Comparison of ENCODE assay signal across 9 cellular contexts in the genomic region with DNA sequence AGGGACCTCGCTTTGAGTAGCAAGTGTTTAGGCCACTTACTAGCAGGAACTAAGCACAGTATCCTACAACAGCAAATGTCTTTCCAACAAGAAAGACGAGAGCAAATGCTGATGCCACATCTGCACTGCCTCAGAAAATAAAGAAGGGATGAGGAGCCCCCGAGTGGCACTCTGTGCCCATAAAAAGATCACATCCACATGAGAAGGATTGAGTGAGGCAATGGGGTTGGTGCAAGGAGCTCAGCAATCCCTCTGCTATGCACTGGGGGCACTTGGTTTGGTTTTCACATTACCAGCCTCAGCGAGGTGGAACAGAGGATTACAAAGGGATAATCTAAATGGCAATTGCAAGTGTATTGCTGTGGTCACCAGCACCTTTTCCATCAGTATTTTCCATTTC.
A peak's percentile ranks its signal among the peaks of the same experiment; 100 is the strongest.
DNase-seq lines count a peak whose midpoint lies in the region; ATAC-seq and TF ChIP-seq lines count a peak whose summit lies in the region.
"Had no signal": no experiment of that assay in that cellular context is flagged by ENCODE, and none has a peak within 500 bp of the region (broad histone marks: within the 10 kb centered on the region; RNA-seq: fewer than 3 reads in every experiment).

No MANE protein-coding gene starts in this region.

- BruUV-seq in A673 (replicated peaks; lab: Mats Ljungman, UMichigan), result no TSS peak

- H3K4me1 ChIP-seq in A673 (ENCODE audit: insufficient read depth, low read length, poor library complexity, severe bottlenecking) (peaks cover 14% of the 10 kb centered on the region), endodermal cell (ENCODE audit: control insufficient read depth, insufficient read depth, low read length) (no peaks in the 10 kb centered on the region), left lung (no peaks in the 10 kb centered on the region)

- POLR2A ChIA-PET in A673 (lab: Charles Lee; ENCODE audit: low non-redundant PET), result interaction anchor here (0.6 to 0.9 kb wide), 2 partner anchors 253 to 465 kb away, joined by 3 read pairs; partner anchors contain the start of gene SLC7A11
- POLR2A ChIA-PET in GM10248 (lab: Yijun Ruan, JAX), result no interaction called here

- H3K36me3 ChIP-seq in A673 (ENCODE audit: insufficient read depth, low read length, poor library complexity, severe bottlenecking) (no peaks in the 10 kb centered on the region), endodermal cell (ENCODE audit: control insufficient read depth, insufficient read depth, low read length) (no peaks in the 10 kb centered on the region), left lung (no peaks in the 10 kb centered on the region)

- H3K27me3 ChIP-seq in A673 (replicated peaks; ENCODE audit: insufficient read depth, low read depth, low read length, poor library complexity) (no peaks in the 10 kb centered on the region), endodermal cell (ENCODE audit: control insufficient read depth, insufficient read depth, low read length, poor library complexity, severe bottlenecking) (no peaks in the 10 kb centered on the region), left lung (no peaks in the 10 kb centered on the region)

- CTCF ChIA-PET in A673 (lab: Charles Lee) (interaction anchor here (0.5 to 1.4 kb wide), 7 partner anchors 27 to 609 kb away, joined by 3 to 12 read pairs (median 4); partner anchors contain the start of gene SLC7A11), GM10248 (lab: Yijun Ruan, JAX) (interaction anchor here (1.6 kb wide), 1 partner anchor 23 kb away, joined by 3 read pairs; no protein-coding TSS in a partner anchor)

- H3K9me3 Mint-ChIP-seq in endodermal cell, result peaks cover 32% of the 10 kb centered on the region
- no peaks in the 10 kb centered on the region for H3K9me3 Mint-ChIP-seq in activated T-helper 1 cell treated with anti-CD3 and anti-CD28 coated beads, Interleukin-12 subunit alpha, Interleukin-12 subunit beta, Interleukin-2, Interleukin-4 antibody, amounts not matched to agents 30 ng/mL and 10 ng/mL and 1 ng/mL, durations not matched to agents 14 hours and 24 hours and 36 hours

- H3K9ac ChIP-seq in endodermal cell (ENCODE audit: extremely low read depth, low read length, poor library complexity, severe bottlenecking), result no peak overlapping the region

- H3K27ac ChIP-seq in A673 (ENCODE audit: low read depth, low read length, poor library complexity, severe bottlenecking) (no peak overlapping the region), endodermal cell (ENCODE audit: low read depth, low read length) (no peak overlapping the region), left lung (no peak overlapping the region)

- H3K4me3 Mint-ChIP-seq in endodermal cell, result no peak overlapping the region
- no peak overlapping the region for H3K4me3 Mint-ChIP-seq in activated T-helper 1 cell treated with anti-CD3 and anti-CD28 coated beads, Interleukin-12 subunit alpha, Interleukin-12 subunit beta, Interleukin-2, Interleukin-4 antibody, amounts not matched to agents 30 ng/mL and 10 ng/mL and 1 ng/mL, durations not matched to agents 14 hours and 24 hours and 36 hours
- H3K4me3 Mint-ChIP-seq: neural crest cell had no signal

- DNase-seq in A673 (ENCODE audit: low spot score) (peak; percentile 86), NCI-H146 treated with DMSO at 0.1 percent for 48 hours (lab: John Stamatoyannopoulos, UW; ENCODE audit: unreplicated experiment) (peak; percentile 64), endodermal cell (peak; percentile 77), left lung (no peak), GM10248 (ENCODE audit: extremely low spot score) (no peak)
- DNase-seq in activated T-helper 1 cell treated with anti-CD3 and anti-CD28 coated beads, Interleukin-12 subunit alpha, Interleukin-12 subunit beta, Interleukin-2, Interleukin-4 antibody, amounts not matched to agents 30 ng/mL and 10 ng/mL and 1 ng/mL, durations not matched to agents 14 hours and 24 hours and 36 hours (ENCODE audit: low spot score), result no peak

- H3K36me3 Mint-ChIP-seq in endodermal cell (ENCODE audit: low read depth), result no peaks in the 10 kb centered on the region
- no peaks in the 10 kb centered on the region for H3K36me3 Mint-ChIP-seq in activated T-helper 1 cell treated with anti-CD3 and anti-CD28 coated beads, Interleukin-12 subunit alpha, Interleukin-12 subunit beta, Interleukin-2, Interleukin-4 antibody, amounts not matched to agents 30 ng/mL and 10 ng/mL and 1 ng/mL, durations not matched to agents 14 hours and 24 hours and 36 hours (ENCODE audit: low read depth)

- ATAC-seq in GM18498 (IDR thresholded peaks at IDR 0.05; ENCODE audit: unreplicated experiment), result peak; percentile 79
- ATAC-seq in GM19467 (IDR thresholded peaks at IDR 0.05; ENCODE audit: unreplicated experiment), result no peak
- ATAC-seq in left lung, result no peak

- H3K4me1 Mint-ChIP-seq in endodermal cell, result peaks cover 8% of the 10 kb centered on the region
- H3K4me1 Mint-ChIP-seq in activated T-helper 1 cell treated with anti-CD3 and anti-CD28 coated beads, Interleukin-12 subunit alpha, Interleukin-12 subunit beta, Interleukin-2, Interleukin-4 antibody, amounts not matched to agents 30 ng/mL and 10 ng/mL and 1 ng/mL, durations not matched to agents 14 hours and 24 hours and 36 hours (ENCODE audit: low read depth), result no peaks in the 10 kb centered on the region

- H3K9me3 ChIP-seq in A673 (ENCODE audit: low read depth, low read length, poor library complexity, severe bottlenecking) (peaks cover 3% of the 10 kb centered on the region), endodermal cell (ENCODE audit: control insufficient read depth, low read length) (peaks cover 8% of the 10 kb centered on the region), left lung (peaks cover 0 to 13% of the 10 kb centered on the region in 2 donors)

- 69 to 73% methylated on average over 2 to 4 of the region's 4 CpGs for WGBS in endodermal cell (ENCODE audit: insufficient coverage in 1 of 2, insufficient read length in 1 of 2), 2 experiments

- intact Hi-C loops in A673 (cut with micrococcal nuclease; ENCODE audit: unreplicated experiment) (loop anchor here (5.0 to 10.0 kb wide), 2 partner anchors 310 to 458 kb away; no protein-coding TSS in a partner anchor), left lung (cut with DNase I) (no loop called here)
- intact Hi-C loops in activated T-helper 1 cell treated with anti-CD3 and anti-CD28 coated beads, Interleukin-12 subunit alpha, Interleukin-12 subunit beta, Interleukin-2, Interleukin-4 antibody, amounts not matched to agents 30 ng/mL and 10 ng/mL and 1 ng/mL, durations not matched to agents 14 hours and 24 hours and 36 hours (cut with micrococcal nuclease), result no loop called here

- TF ChIP-seq CTCF in A673 (conservative IDR thresholded peaks at IDR 0.05; ENCODE audit: low read depth, low read length), result peak; percentile 61
- TF ChIP-seq CTCF in endodermal cell (conservative IDR thresholded peaks at IDR 0.05), result peak; percentile 62
- TF ChIP-seq CTCF in left lung (IDR thresholded peaks at IDR 0.05), result no peak
- no peak for TF ChIP-seq CTCF in GM10248 (IDR thresholded peaks at IDR 0.05; ENCODE audit: control extremely low read depth, extremely low read depth, low read depth, missing control alignments)

- no peaks in the 10 kb centered on the region for H3K27me3 Mint-ChIP-seq in endodermal cell (ENCODE audit: insufficient read depth)
- H3K27me3 Mint-ChIP-seq in activated T-helper 1 cell treated with anti-CD3 and anti-CD28 coated beads, Interleukin-12 subunit alpha, Interleukin-12 subunit beta, Interleukin-2, Interleukin-4 antibody, amounts not matched to agents 30 ng/mL and 10 ng/mL and 1 ng/mL, durations not matched to agents 14 hours and 24 hours and 36 hours (ENCODE audit: insufficient read depth), result no peaks in the 10 kb centered on the region

- H3K4me3 ChIP-seq in A673 (ENCODE audit: low read depth, low read length, poor library complexity, severe bottlenecking) (no peak overlapping the region), endodermal cell (ENCODE audit: low read length) (no peak overlapping the region), left lung (no peak overlapping the region)

- no peak overlapping the region for H3K27ac Mint-ChIP-seq in endodermal cell
- no peak overlapping the region for H3K27ac Mint-ChIP-seq in activated T-helper 1 cell treated with anti-CD3 and anti-CD28 coated beads, Interleukin-12 subunit alpha, Interleukin-12 subunit beta, Interleukin-2, Interleukin-4 antibody, amounts not matched to agents 30 ng/mL and 10 ng/mL and 1 ng/mL, durations not matched to agents 14 hours and 24 hours and 36 hours

Comparison
In these comparisons a context has a peak if more than half of its experiments do, and no peak if none do; other contexts are left out.
1. DNase-seq: peak in A673 (single experiment), NCI-H146 treated with DMSO at 0.1 percent for 48 hours (single experiment) and endodermal cell (single experiment); none in left lung (0 of 2), activated T-helper 1 cell treated with anti-CD3 and anti-CD28 coated beads, Interleukin-12 subunit alpha, Interleukin-12 subunit beta, Interleukin-2, Interleukin-4 antibody, amounts not matched to agents 30 ng/mL and 10 ng/mL and 1 ng/mL, durations not matched to agents 14 hours and 24 hours and 36 hours (single experiment) and GM10248 (single experiment).
2. CTCF ChIP-seq: peak in A673 (single experiment) and endodermal cell (single experiment); none in left lung (0 of 2) and GM10248 (single experiment).